Comparison of ENCODE assay signal across 11 cellular contexts in the genomic region with DNA sequence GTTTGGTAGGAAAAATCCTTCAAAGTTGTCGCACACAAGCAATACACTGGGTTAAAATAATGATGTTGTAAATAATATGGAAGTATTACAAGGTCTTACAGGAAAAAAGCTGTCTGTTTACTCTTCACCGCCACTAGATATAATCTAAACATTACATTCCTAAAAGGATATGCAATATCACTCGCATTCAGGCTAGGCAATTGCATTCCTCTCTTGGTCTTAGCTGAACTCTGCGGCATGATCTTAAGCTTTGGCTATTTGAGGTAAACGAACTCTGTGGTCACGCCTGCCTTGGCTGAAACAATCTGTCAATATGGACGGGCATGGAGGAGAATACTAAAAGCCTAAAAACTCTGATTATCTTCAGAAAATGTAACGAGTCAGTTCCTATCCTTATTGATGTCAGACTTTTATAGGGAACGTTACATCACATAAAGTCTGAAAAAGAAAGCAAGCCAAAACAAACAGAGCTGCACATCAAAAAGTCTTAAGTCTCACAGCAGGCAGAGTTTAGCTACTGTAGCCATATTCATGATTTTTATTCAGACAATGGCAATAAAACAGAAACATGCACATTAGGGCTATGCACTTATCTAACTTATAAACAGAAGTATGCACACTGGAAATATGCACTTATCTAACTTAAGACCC. TPM values are rescaled to one million over a fixed set of nuclear protein-coding genes. Genes with fewer than 3 reads are reported as not detected.
DNase-seq lines count a peak whose midpoint lies in the region; ATAC-seq and TF ChIP-seq lines count a peak whose summit lies in the region.
"Had no signal": no experiment of that assay in that cellular context is flagged by ENCODE, and none has a peak within 500 bp of the region (broad histone marks: within the 10 kb centered on the region; RNA-seq: fewer than 3 reads in every experiment).

No MANE protein-coding gene starts in this region.

- H3K4me3 ChIP-seq in HEK293 (ENCODE audit: low read depth, low read length) (peak overlapping the region; percentile 10), smooth muscle cell (peak overlapping the region; percentile 29)

- H3K27ac ChIP-seq in HEK293 (ENCODE audit: extremely low read depth, low read depth, low read length) (peak overlapping the region; percentile 43), smooth muscle cell (ENCODE audit: low read depth) (peak overlapping the region; percentile 47)

- DNase-seq in T1000 (lab: John Stamatoyannopoulos, UW) (peak; percentile 9), iris pigment epithelial cell (ENCODE audit: low read depth) (peak; percentile 98), smooth muscle cell (lab: John Stamatoyannopoulos, UW; ENCODE audit: unreplicated experiment) (no peak)
- DNase-seq in activated CD4-positive, alpha-beta T cell treated with anti-CD3 and anti-CD28 coated beads, Interleukin-2, amount 10 ng/mL, durations not matched to agents 7 days and 5 days = no peak
- no peak for DNase-seq in activated naive CD8-positive, alpha-beta T cell treated with anti-CD3 and anti-CD28 coated beads for 36 hours
- DNase-seq: activated CD4-positive, CD25-positive, alpha-beta regulatory T cell; effector memory CD4-positive, alpha-beta T cell; Karpas-422; stimulated activated CD4-positive, alpha-beta T cell treated with anti-CD3 and anti-CD28 coated beads, Interleukin-2, amount 100 ng/mL, for 24 hours had no signal

- CTCF ChIA-PET in HEK293 (lab: Yijun Ruan, JAX) = interaction anchor here (0.6 to 4.8 kb wide), 20 partner anchors 10 to 316 kb away, joined by 3 to 66 read pairs (median 4); no protein-coding TSS in a partner anchor
- CTCF ChIA-PET in activated CD4-positive, alpha-beta T cell treated with anti-CD3 and anti-CD28 coated beads, Interleukin-2, amount 10 ng/mL, durations not matched to agents 7 days and 5 days (lab: Charles Lee) = interaction anchor here (0.7 kb wide), 1 partner anchor 14 kb away, joined by 3 read pairs; no protein-coding TSS in a partner anchor

- H2AFZ ChIP-seq in smooth muscle cell (ENCODE audit: low read depth) = no peak overlapping the region

- no peaks in the 10 kb centered on the region for H3K27me3 ChIP-seq in smooth muscle cell (ENCODE audit: low read depth)

- TF ChIP-seq CTCF in HEK293 (tag by site-specific recombination; IDR thresholded peaks at IDR 0.05) (no peak), smooth muscle cell (IDR thresholded peaks at IDR 0.05; ENCODE audit: borderline replicate concordance, insufficient read depth, poor library complexity, severe bottlenecking) (no peak)

- H3K4me2 ChIP-seq in smooth muscle cell = peak overlapping the region; percentile 77

- 2% methylated on average over 9 of the region's 9 CpGs for WGBS in smooth muscle cell (ENCODE audit: low lambda C conversion rate)

- H3K27ac Mint-ChIP-seq in activated CD4-positive, alpha-beta T cell treated with anti-CD3 and anti-CD28 coated beads, Interleukin-2, amount 10 ng/mL, durations not matched to agents 7 days and 5 days = no peak overlapping the region
- no peak overlapping the region for H3K27ac Mint-ChIP-seq in activated naive CD8-positive, alpha-beta T cell treated with anti-CD3 and anti-CD28 coated beads for 36 hours

- POLR2A ChIA-PET in HEK293 (lab: Yijun Ruan, JAX) = interaction anchor here (0.5 to 1.9 kb wide), 18 partner anchors 15 to 1810 kb away, joined by 3 to 14 read pairs (median 4); a partner anchor contains a TSS
- POLR2A ChIA-PET in activated CD4-positive, alpha-beta T cell treated with anti-CD3 and anti-CD28 coated beads, Interleukin-2, amount 10 ng/mL, durations not matched to agents 7 days and 5 days (lab: Charles Lee) = no interaction called here

- no peak overlapping the region for H3K9ac ChIP-seq in smooth muscle cell (ENCODE audit: low read depth)

- peaks cover 24% of the 10 kb centered on the region for H3K27me3 Mint-ChIP-seq in activated CD4-positive, alpha-beta T cell treated with anti-CD3 and anti-CD28 coated beads, Interleukin-2, amount 10 ng/mL, durations not matched to agents 7 days and 5 days
- H3K27me3 Mint-ChIP-seq in activated naive CD8-positive, alpha-beta T cell treated with anti-CD3 and anti-CD28 coated beads for 36 hours = peaks cover 10% of the 10 kb centered on the region

- H4K20me1 ChIP-seq in smooth muscle cell (ENCODE audit: low read depth) = no peaks in the 10 kb centered on the region

- H3K36me3 Mint-ChIP-seq in activated CD4-positive, alpha-beta T cell treated with anti-CD3 and anti-CD28 coated beads, Interleukin-2, amount 10 ng/mL, durations not matched to agents 7 days and 5 days (ENCODE audit: low read depth) = no peaks in the 10 kb centered on the region
- H3K36me3 Mint-ChIP-seq in activated naive CD8-positive, alpha-beta T cell treated with anti-CD3 and anti-CD28 coated beads for 36 hours = no peaks in the 10 kb centered on the region

- no peaks in the 10 kb centered on the region for H3K9me3 Mint-ChIP-seq in activated CD4-positive, alpha-beta T cell treated with anti-CD3 and anti-CD28 coated beads, Interleukin-2, amount 10 ng/mL, durations not matched to agents 7 days and 5 days
- no peaks in the 10 kb centered on the region for H3K9me3 Mint-ChIP-seq in activated naive CD8-positive, alpha-beta T cell treated with anti-CD3 and anti-CD28 coated beads for 36 hours

- H3K4me1 ChIP-seq in HEK293 (ENCODE audit: control insufficient read depth, insufficient read depth, low read length) (peaks cover 7% of the 10 kb centered on the region), smooth muscle cell (ENCODE audit: low read depth) (peaks cover 6% of the 10 kb centered on the region)

- H3K4me3 Mint-ChIP-seq in activated CD4-positive, alpha-beta T cell treated with anti-CD3 and anti-CD28 coated beads, Interleukin-2, amount 10 ng/mL, durations not matched to agents 7 days and 5 days = no peak overlapping the region
- no peak overlapping the region for H3K4me3 Mint-ChIP-seq in activated naive CD8-positive, alpha-beta T cell treated with anti-CD3 and anti-CD28 coated beads for 36 hours

- H3K36me3 ChIP-seq in HEK293 (ENCODE audit: control insufficient read depth in 2 of 2, insufficient read depth in 1 of 2, low read length in 2 of 2) = no peaks in the 10 kb centered on the region
- no peaks in the 10 kb centered on the region for H3K36me3 ChIP-seq in smooth muscle cell (ENCODE audit: low read depth)

- ATAC-seq in HG02610 (IDR thresholded peaks at IDR 0.05; ENCODE audit: unreplicated experiment) = no peak

- H3F3A ChIP-seq in smooth muscle cell (ENCODE audit: low read depth) = no peaks in the 10 kb centered on the region

- no peaks in the 10 kb centered on the region for H3K79me2 ChIP-seq in smooth muscle cell (ENCODE audit: low read depth)

- H3K9me3 ChIP-seq in HEK293 (ENCODE audit: control insufficient read depth, insufficient read depth, low read depth, low read length) (no peaks in the 10 kb centered on the region), smooth muscle cell (replicated peaks; ENCODE audit: low read depth) (no peaks in the 10 kb centered on the region)

- no peaks in the 10 kb centered on the region for H3K4me1 Mint-ChIP-seq in activated CD4-positive, alpha-beta T cell treated with anti-CD3 and anti-CD28 coated beads, Interleukin-2, amount 10 ng/mL, durations not matched to agents 7 days and 5 days
- H3K4me1 Mint-ChIP-seq in activated naive CD8-positive, alpha-beta T cell treated with anti-CD3 and anti-CD28 coated beads for 36 hours = no peaks in the 10 kb centered on the region

TF ChIP-seq in HEK293, 187 proteins besides CTCF, POLR2A, EP300 and RAD21 (continues in another document):
- TF ChIP-seq YY2 (tag by site-specific recombination; IDR thresholded peaks at IDR 0.05) = 0 out of 2 replicates have a peak, but pooled peaks have one; percentile 10
- TF ChIP-seq, protein P1, sequence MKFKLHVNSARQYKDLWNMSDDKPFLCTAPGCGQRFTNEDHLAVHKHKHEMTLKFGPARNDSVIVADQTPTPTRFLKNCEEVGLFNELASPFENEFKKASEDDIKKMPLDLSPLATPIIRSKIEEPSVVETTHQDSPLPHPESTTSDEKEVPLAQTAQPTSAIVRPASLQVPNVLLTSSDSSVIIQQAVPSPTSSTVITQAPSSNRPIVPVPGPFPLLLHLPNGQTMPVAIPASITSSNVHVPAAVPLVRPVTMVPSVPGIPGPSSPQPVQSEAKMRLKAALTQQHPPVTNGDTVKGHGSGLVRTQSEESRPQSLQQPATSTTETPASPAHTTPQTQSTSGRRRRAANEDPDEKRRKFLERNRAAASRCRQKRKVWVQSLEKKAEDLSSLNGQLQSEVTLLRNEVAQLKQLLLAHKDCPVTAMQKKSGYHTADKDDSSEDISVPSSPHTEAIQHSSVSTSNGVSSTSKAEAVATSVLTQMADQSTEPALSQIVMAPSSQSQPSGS (tag by site-specific recombination; IDR thresholded peaks at IDR 0.05; ENCODE audit: low read depth) = peak; percentile 83; the same call in 1 of the 2 replicates
- peak; percentile 72; the same call in 1 of the 2 replicates for TF ChIP-seq ZNF792 (tag by site-specific recombination; IDR thresholded peaks at IDR 0.05)
- TF ChIP-seq KLF8 (tag by site-specific recombination; IDR thresholded peaks at IDR 0.05) = peak; percentile 60; the same call in 1 of the 2 replicates
- peak; percentile 59; the same call in 1 of the 2 replicates for TF ChIP-seq ZNF394 (tag by site-specific recombination; IDR thresholded peaks at IDR 0.05; ENCODE audit: borderline replicate concordance)
- TF ChIP-seq ZBTB1 (tag by site-specific recombination; IDR thresholded peaks at IDR 0.05) = peak; percentile 54; the same call in 1 of the 2 replicates
- TF ChIP-seq ZNF629 (tag by site-specific recombination; IDR thresholded peaks at IDR 0.05) = peak; percentile 97
- TF ChIP-seq, protein P2, sequence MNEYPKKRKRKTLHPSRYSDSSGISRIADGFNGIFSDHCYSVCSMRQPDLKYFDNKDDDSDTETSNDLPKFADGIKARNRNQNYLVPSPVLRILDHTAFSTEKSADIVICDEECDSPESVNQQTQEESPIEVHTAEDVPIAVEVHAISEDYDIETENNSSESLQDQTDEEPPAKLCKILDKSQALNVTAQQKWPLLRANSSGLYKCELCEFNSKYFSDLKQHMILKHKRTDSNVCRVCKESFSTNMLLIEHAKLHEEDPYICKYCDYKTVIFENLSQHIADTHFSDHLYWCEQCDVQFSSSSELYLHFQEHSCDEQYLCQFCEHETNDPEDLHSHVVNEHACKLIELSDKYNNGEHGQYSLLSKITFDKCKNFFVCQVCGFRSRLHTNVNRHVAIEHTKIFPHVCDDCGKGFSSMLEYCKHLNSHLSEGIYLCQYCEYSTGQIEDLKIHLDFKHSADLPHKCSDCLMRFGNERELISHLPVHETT (tag by site-specific recombination; IDR thresholded peaks at IDR 0.05) = peak; percentile 81
- peak; percentile 92 for TF ChIP-seq ZXDB (tag by site-specific recombination; IDR thresholded peaks at IDR 0.05)
- peak; percentile 36; the same call in 1 of the 2 replicates for TF ChIP-seq ZNF664 (tag by site-specific recombination; IDR thresholded peaks at IDR 0.05)

RNA-seq across cellular contexts. Expression of a gene that starts 30.8 kb away (rescaled TPM):
- total RNA-seq in smooth muscle cell = 3.5 and 4.4 TPM in 2 replicates
- 2.1 and 3.0 TPM in 2 replicates for polyA plus RNA-seq in smooth muscle cell
- total RNA-seq in activated CD4-positive, alpha-beta T cell treated with anti-CD3 and anti-CD28 coated beads, Interleukin-2, amount 10 ng/mL, durations not matched to agents 7 days and 5 days = under 1 TPM in 1 of 2 experiments, not detected in 1; 0.04 TPM
- not detected for total RNA-seq in activated naive CD8-positive, alpha-beta T cell treated with anti-CD3 and anti-CD28 coated beads for 36 hours

Comparison
In these comparisons a context has a peak if more than half of its experiments do, and no peak if none do; other contexts are left out.
1. DNase-seq: peak in T1000 (single experiment) and iris pigment epithelial cell (single experiment); none in smooth muscle cell (single experiment), activated CD4-positive, alpha-beta T cell treated with anti-CD3 and anti-CD28 coated beads, Interleukin-2, amount 10 ng/mL, durations not matched to agents 7 days and 5 days (single experiment) and activated naive CD8-positive, alpha-beta T cell treated with anti-CD3 and anti-CD28 coated beads for 36 hours (single experiment).